In genomic region chr10:94122247-94122646, GRCh38 we compare ENCODE assay signal across 17 cellular contexts.
"Had no signal": no experiment of that assay in that cellular context is flagged by ENCODE, and none has a peak within 500 bp of the region (broad histone marks: within the 10 kb centered on the region; RNA-seq: fewer than 3 reads in every experiment).

No MANE protein-coding gene starts in this region.

- DNase-seq: activated CD4-positive, alpha-beta memory T cell treated with anti-CD3 and anti-CD28 coated beads, Interleukin-2, amount 10 ng/mL, durations not matched to agents 7 days and 5 days; activated CD4-positive, alpha-beta T cell treated with anti-CD3 and anti-CD28 coated beads for 36 hours; activated gamma-delta T cell treated with Interleukin-2 at 50 U/mL for 16 hours; activated naive CD8-positive, alpha-beta T cell treated with anti-CD3 and anti-CD28 coated beads, Interleukin-2, amount 10 ng/mL, durations not matched to agents 7 days and 5 days; activated T-cell treated with anti-CD3 and anti-CD28 coated beads, Interleukin-2, amount 50 U/mL, for 72 hours; aorta; midbrain; naive thymus-derived CD4-positive, alpha-beta T cell; posterior cingulate gyrus; stimulated activated CD4-positive, alpha-beta T cell treated with anti-CD3 and anti-CD28 coated beads, Interleukin-1b, Interleukin-23, amount 100 ng/mL, for 48 hours; T1000 had no signal

- H3K36me3 ChIP-seq: cardiac muscle cell, right atrium auricular region, tibial nerve had no signal

- H3K27me3 ChIP-seq: cardiac muscle cell, right atrium auricular region, tibial nerve had no signal

- ATAC-seq: activated CD4-positive, alpha-beta T cell treated with anti-CD3 and anti-CD28 coated beads for 36 hours; activated T-cell treated with anti-CD3 and anti-CD28 coated beads, Interleukin-2, amount 50 U/mL, for 72 hours; naive thymus-derived CD4-positive, alpha-beta T cell; stimulated activated memory B cell treated with anti-CD40 and anti-IgM and Interleukin-4, amounts not matched to agents 10 μg/mL and 1 μg/mL and 100 μg/mL, for 72 hours had no signal

- H3K9me3 ChIP-seq: right atrium auricular region, tibial nerve had no signal

- H3K4me3 ChIP-seq: cardiac muscle cell, right atrium auricular region, skin epidermis, tibial nerve had no signal

- H3K27ac ChIP-seq: cardiac muscle cell, VCaP had no signal
